ENCODE assay signal across 18 cellular contexts in genomic region chr6:62614442-62614841, GRCh38.
"Had no signal": no experiment of that assay in that cellular context is flagged by ENCODE, and none has a peak within 500 bp of the region (broad histone marks: within the 10 kb centered on the region; RNA-seq: fewer than 3 reads in every experiment).

No MANE protein-coding gene starts in this region.

- H3K9me3 ChIP-seq: mucosa of descending colon, uterus had no signal

- H3K27me3 ChIP-seq: tibial nerve, uterus had no signal

- H3K36me3 Mint-ChIP-seq: activated naive CD8-positive, alpha-beta T cell; naive thymus-derived CD8-positive, alpha-beta T cell; stimulated activated memory B cell treated with anti-CD40 and anti-IgM and Interleukin-4, amounts not matched to agents 10 μg/mL and 1 μg/mL and 100 μg/mL, for 72 hours had no signal

- FAIRE-seq: endometrium, kidney, TTC549 had no signal

- H3K4me3 ChIP-seq: dorsolateral prefrontal cortex, left ventricle myocardium inferior, mucosa of descending colon, tibial nerve, uterus had no signal

- H3K4me3 Mint-ChIP-seq: activated CD4-positive, alpha-beta T cell treated with anti-CD3 and anti-CD28 coated beads, Interleukin-2, amount 10 ng/mL, durations not matched to agents 7 days and 5 days; activated naive CD8-positive, alpha-beta T cell; naive thymus-derived CD8-positive, alpha-beta T cell; stimulated activated memory B cell treated with anti-CD40 and anti-IgM and Interleukin-4, amounts not matched to agents 10 μg/mL and 1 μg/mL and 100 μg/mL, for 72 hours had no signal

- H3K4me1 Mint-ChIP-seq: activated CD4-positive, alpha-beta T cell treated with anti-CD3 and anti-CD28 coated beads, Interleukin-2, amount 10 ng/mL, durations not matched to agents 7 days and 5 days; naive thymus-derived CD8-positive, alpha-beta T cell; stimulated activated memory B cell treated with anti-CD40 and anti-IgM and Interleukin-4, amounts not matched to agents 10 μg/mL and 1 μg/mL and 100 μg/mL, for 72 hours had no signal

- H3K27me3 Mint-ChIP-seq: activated CD4-positive, alpha-beta T cell treated with anti-CD3 and anti-CD28 coated beads, Interleukin-2, amount 10 ng/mL, durations not matched to agents 7 days and 5 days; activated naive CD8-positive, alpha-beta T cell; naive thymus-derived CD8-positive, alpha-beta T cell; stimulated activated memory B cell treated with anti-CD40 and anti-IgM and Interleukin-4, amounts not matched to agents 10 μg/mL and 1 μg/mL and 100 μg/mL, for 72 hours had no signal

- DNase-seq: activated CD4-positive, alpha-beta T cell treated with anti-CD3 and anti-CD28 coated beads, Interleukin-2, amount 10 ng/mL, durations not matched to agents 7 days and 5 days; activated CD4-positive, CD25-positive, alpha-beta regulatory T cell; activated CD8-positive, alpha-beta memory T cell treated with anti-CD3 and anti-CD28 coated beads, Interleukin-2, amount 50 U/mL, for 48 hours; activated gamma-delta T cell treated with Interleukin-2 at 50 U/mL for 16 hours; amniotic stem cell; dorsolateral prefrontal cortex; hippocampal formation; kidney; left ventricle myocardium inferior; mucosa of descending colon; naive thymus-derived CD8-positive, alpha-beta T cell; stimulated activated CD4-positive, alpha-beta T cell treated with anti-CD3 and anti-CD28 coated beads, Interleukin-12 subunit alpha, Interleukin-12 subunit beta, amount 100 ng/mL, for 4 hours; uterus had no signal

- H3K36me3 ChIP-seq: left ventricle myocardium inferior, tibial nerve, uterus had no signal

- H3K27ac ChIP-seq: dorsolateral prefrontal cortex, left ventricle myocardium inferior, tibial nerve, uterus had no signal

- ATAC-seq: mucosa of descending colon; naive thymus-derived CD8-positive, alpha-beta T cell; stimulated activated memory B cell treated with anti-CD40 and anti-IgM and Interleukin-4, amounts not matched to agents 10 μg/mL and 1 μg/mL and 100 μg/mL, for 72 hours had no signal

- H3K4me1 ChIP-seq: left ventricle myocardium inferior, tibial nerve, uterus had no signal

- H3K27ac Mint-ChIP-seq: activated CD4-positive, alpha-beta T cell treated with anti-CD3 and anti-CD28 coated beads, Interleukin-2, amount 10 ng/mL, durations not matched to agents 7 days and 5 days; activated naive CD8-positive, alpha-beta T cell; naive thymus-derived CD8-positive, alpha-beta T cell; stimulated activated memory B cell treated with anti-CD40 and anti-IgM and Interleukin-4, amounts not matched to agents 10 μg/mL and 1 μg/mL and 100 μg/mL, for 72 hours had no signal
